18 cellular contexts compared by ENCODE assay signal in the genomic region with DNA sequence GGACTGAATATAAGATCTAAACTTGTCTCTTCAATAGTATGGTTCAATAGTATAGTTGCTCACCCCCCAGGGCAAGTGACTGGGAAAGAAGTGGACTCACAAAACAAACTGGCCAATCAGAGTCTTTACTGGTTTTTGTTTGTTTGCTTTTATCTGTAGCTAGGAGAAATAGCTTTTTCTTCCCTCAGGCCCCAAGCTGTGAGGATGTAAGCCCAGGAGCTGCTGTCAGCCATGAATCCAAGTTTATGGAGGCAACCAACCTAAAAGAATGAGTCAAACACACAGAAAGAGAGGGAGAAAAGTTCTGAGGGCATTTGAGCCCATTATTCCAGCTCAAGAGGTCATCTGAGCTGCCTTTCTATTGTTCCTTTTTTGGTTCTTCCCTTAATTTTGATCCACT.
"Had no signal": no experiment of that assay in that cellular context is flagged by ENCODE, and none has a peak within 500 bp of the region (broad histone marks: within the 10 kb centered on the region; RNA-seq: fewer than 3 reads in every experiment).

No MANE protein-coding gene starts in this region.

- H3K4me3 ChIP-seq: MG63, SJSA1, SK-N-MC had no signal

- H3K36me3 ChIP-seq: MG63, SJSA1 had no signal

- H3K4me1 ChIP-seq: SJSA1 had no signal

- H3K27me3 ChIP-seq: MG63, SJSA1 had no signal

- DNase-seq: KBM-7, MG63, NCI-H1092, NCI-H1105 treated with DMSO at 0.1 percent for 48 hours, NCI-H1417 treated with DMSO at 0.1 percent for 48 hours, NCI-H146, NCI-H1694 treated with DMSO at 0.1 percent for 48 hours, NCI-H1930, NCI-H2081 treated with DMSO at 0.1 percent for 48 hours, NCI-H2227 treated with DMSO at 0.1 percent for 48 hours, NCI-H524, NCI-H526 treated with DMSO at 0.1 percent for 48 hours, NCI-H774, Right ventricle myocardium superior, RPMI8226, SIG-M5 had no signal

- H3K27ac ChIP-seq: SJSA1, SK-N-MC had no signal
